ENCODE assay signal across 12 cellular contexts in genomic region chr9:4743131-4743875, GRCh38. TPM values are rescaled to one million over a fixed set of nuclear protein-coding genes. Genes with fewer than 3 reads are reported as not detected.
A peak's percentile ranks its signal among the peaks of the same experiment; 100 is the strongest.
DNase-seq lines count a peak whose midpoint lies in the region; ATAC-seq and TF ChIP-seq lines count a peak whose summit lies in the region.
"Had no signal": no experiment of that assay in that cellular context is flagged by ENCODE, and none has a peak within 500 bp of the region (broad histone marks: within the 10 kb centered on the region; RNA-seq: fewer than 3 reads in every experiment).

No MANE protein-coding gene starts in this region.

- H3K9me3 Mint-ChIP-seq in CD8-positive, alpha-beta memory T cell = no peaks in the 10 kb centered on the region
- H3K9me3 Mint-ChIP-seq in HFFc6 = no peaks in the 10 kb centered on the region
- H3K9me3 Mint-ChIP-seq in naive thymus-derived CD4-positive, alpha-beta T cell = no peaks in the 10 kb centered on the region

- H3K36me3 ChIP-seq in CD8-positive, alpha-beta memory T cell (ENCODE audit: insufficient read depth, low read length) = no peaks in the 10 kb centered on the region
- H3K36me3 ChIP-seq in mammary epithelial cell (ENCODE audit: insufficient read depth, low read length) = no peaks in the 10 kb centered on the region
- peaks cover 0 to 11% (median 0%) of the 10 kb centered on the region in 3 experiments for H3K36me3 ChIP-seq in naive thymus-derived CD4-positive, alpha-beta T cell (ENCODE audit: control insufficient read depth in 2 of 3, insufficient read depth in 3 of 3, low read length in 3 of 3)
- H3K36me3 ChIP-seq: spleen had no signal

- TF ChIP-seq CTCF in HFFc6 (IDR thresholded peaks at IDR 0.05) (no peak), mammary epithelial cell (conservative IDR thresholded peaks at IDR 0.05 in 1 of 2, IDR thresholded peaks at IDR 0.05 in 1 of 2; ENCODE audit: extremely low read depth in 1 of 2, insufficient read depth in 1 of 2, low read depth in 1 of 2, low read length in 2 of 2) (no peak)

- H3K27me3 ChIP-seq in CD8-positive, alpha-beta memory T cell (ENCODE audit: insufficient read depth, low read length, poor library complexity, severe bottlenecking) = no peaks in the 10 kb centered on the region
- no peaks in the 10 kb centered on the region for H3K27me3 ChIP-seq in mammary epithelial cell (ENCODE audit: insufficient read depth, low read length)
- no peaks in the 10 kb centered on the region for H3K27me3 ChIP-seq in naive thymus-derived CD4-positive, alpha-beta T cell (ENCODE audit: control insufficient read depth in 2 of 2, insufficient read depth in 2 of 2, low read length in 2 of 2)
- H3K27me3 ChIP-seq: spleen had no signal

- H3K27ac ChIP-seq in CD8-positive, alpha-beta memory T cell (ENCODE audit: low read depth, low read length) = no peak overlapping the region
- H3K27ac ChIP-seq in mammary epithelial cell (ENCODE audit: insufficient read depth, low read depth, low read length) = peak overlapping the region; percentile 64
- H3K27ac ChIP-seq in naive thymus-derived CD4-positive, alpha-beta T cell (ENCODE audit: low read depth, low read length) = no peak overlapping the region
- H3K27ac ChIP-seq: spleen had no signal

- 20% methylated on average over 5 of the region's 5 CpGs for WGBS in mammary epithelial cell (ENCODE audit: low coverage, missing lambda C conversion rate)

- CTCF ChIA-PET in CD8-positive, alpha-beta memory T cell (lab: Charles Lee) = interaction anchor here (1.1 to 4.2 kb wide), 2 partner anchors 13 to 17 kb away, joined by 3 to 35 read pairs; no protein-coding TSS in a partner anchor
- CTCF ChIA-PET in mammary epithelial cell (lab: Charles Lee; ENCODE audit: low non-redundant PET) = no interaction called here
- CTCF ChIA-PET in naive thymus-derived CD4-positive, alpha-beta T cell (lab: Charles Lee) = interaction anchor here (0.6 to 0.9 kb wide), 2 partner anchors 81 to 1345 kb away, joined by 3 to 4 read pairs; partner anchors contain the start of gene PLPP6

- BruUV-seq in mammary epithelial cell (replicated peaks; lab: Mats Ljungman, UMichigan) = no TSS peak

- dilution Hi-C loops in mammary epithelial cell (cut with HindIII; ENCODE audit: low sequenced_read_pairs) = no loop called here

- no peaks in the 10 kb centered on the region for H4K20me1 ChIP-seq in mammary epithelial cell (ENCODE audit: insufficient read depth, low read length)

- peaks cover 22% of the 10 kb centered on the region for H3K4me1 ChIP-seq in CD8-positive, alpha-beta memory T cell (ENCODE audit: insufficient read depth, low read length)
- peaks cover 37% of the 10 kb centered on the region for H3K4me1 ChIP-seq in mammary epithelial cell (ENCODE audit: insufficient read depth, low read length)
- peaks cover 10 to 16% of the 10 kb centered on the region in 2 donors for H3K4me1 ChIP-seq in naive thymus-derived CD4-positive, alpha-beta T cell (ENCODE audit: control insufficient read depth in 2 of 2, insufficient read depth in 2 of 2, low read length in 2 of 2)

- peak overlapping the region in 5 of 7 donors; percentile 40 to 96 (median 77) for H3K4me3 Mint-ChIP-seq in CD8-positive, alpha-beta memory T cell
- H3K4me3 Mint-ChIP-seq in HFFc6 = no peak overlapping the region; the same call in 1 of the 2 replicates
- H3K4me3 Mint-ChIP-seq in naive thymus-derived CD4-positive, alpha-beta T cell = peak overlapping the region in 8 of 10 donors; percentile 30 to 99 (median 74)

- H3K9ac ChIP-seq in mammary epithelial cell (ENCODE audit: insufficient read depth, low read length) = peak overlapping the region; percentile 3

- no peak for DNase-seq in CD8-positive, alpha-beta memory T cell
- DNase-seq in HFFc6 = no peak
- peak; percentile 86 for DNase-seq in mammary epithelial cell
- no peak for DNase-seq in naive thymus-derived CD4-positive, alpha-beta T cell
- no peak for DNase-seq in NCI-H526 treated with DMSO at 0.1 percent for 48 hours (lab: John Stamatoyannopoulos, UW)
- no peak for DNase-seq in NCI-H2171 treated with DMSO at 0.1 percent for 48 hours (lab: John Stamatoyannopoulos, UW)
- DNase-seq: activated CD4-positive, alpha-beta T cell treated with anti-CD3 and anti-CD28 coated beads, Interleukin-2, amount 50 U/mL, for 1 hour; MV-4-11; SHP77; spleen; stimulated activated CD8-positive, alpha-beta memory T cell treated with anti-CD3 and anti-CD28 coated beads, Interleukin-4, amount 100 ng/mL, for 48 hours had no signal

- no peaks in the 10 kb centered on the region for H3K9me3 ChIP-seq in CD8-positive, alpha-beta memory T cell (ENCODE audit: low read length)
- no peaks in the 10 kb centered on the region for H3K9me3 ChIP-seq in mammary epithelial cell (replicated peaks; ENCODE audit: insufficient read depth, low read length)
- H3K9me3 ChIP-seq in naive thymus-derived CD4-positive, alpha-beta T cell (ENCODE audit: control insufficient read depth in 2 of 3, low read length in 3 of 3) = no peaks in the 10 kb centered on the region
- H3K9me3 ChIP-seq: spleen had no signal

- no peak overlapping the region for H3K4me3 ChIP-seq in CD8-positive, alpha-beta memory T cell (ENCODE audit: low read length)
- peak overlapping the region in 2 of 3 experiments; percentile 16 to 20 for H3K4me3 ChIP-seq in mammary epithelial cell (replicated peaks in 1 of 3; ENCODE audit: insufficient read depth in 1 of 3, low read depth in 2 of 3, low read length in 3 of 3)
- H3K4me3 ChIP-seq in naive thymus-derived CD4-positive, alpha-beta T cell (ENCODE audit: low read length) = no peak overlapping the region
- H3K4me3 ChIP-seq: spleen had no signal

- in situ Hi-C loops in mammary epithelial cell (cut with MboI; ENCODE audit: low sequenced_read_pairs in 2 of 2) = no loop called here

- peaks cover 0 to 5% (median 0%) of the 10 kb centered on the region in 3 donors for H3K36me3 Mint-ChIP-seq in CD8-positive, alpha-beta memory T cell
- no peaks in the 10 kb centered on the region for H3K36me3 Mint-ChIP-seq in HFFc6 (ENCODE audit: low read depth)
- H3K36me3 Mint-ChIP-seq in naive thymus-derived CD4-positive, alpha-beta T cell = peaks cover 0 to 5% (median 0%) of the 10 kb centered on the region in 5 donors

- no peak for ATAC-seq in naive thymus-derived CD4-positive, alpha-beta T cell
- ATAC-seq in GM19324 (IDR thresholded peaks at IDR 0.05; ENCODE audit: low FRiP score, unreplicated experiment) = no peak

- H2AFZ ChIP-seq in mammary epithelial cell (ENCODE audit: low read depth, low read length) = peak overlapping the region; percentile 76

- intact Hi-C loops in mammary epithelial cell (cut with micrococcal nuclease) = loop anchor here (5.0 to 10.0 kb wide), 3 partner anchors 141 to 694 kb away; partner anchors contain the start of gene PLGRKT
- intact Hi-C loops in naive thymus-derived CD4-positive, alpha-beta T cell (cut with micrococcal nuclease) = loop anchor here (5.0 to 10.0 kb wide), 8 partner anchors 244 to 1264 kb away; partner anchors contain the start of genes ERMP1 (in 1 of the 2), JAK2 (in 1 of the 2), PLGRKT (in 1 of the 2) and RIC1 (in 1 of the 2)

- H3K27me3 Mint-ChIP-seq in CD8-positive, alpha-beta memory T cell = no peaks in the 10 kb centered on the region
- H3K27me3 Mint-ChIP-seq in HFFc6 (ENCODE audit: insufficient read depth) = no peaks in the 10 kb centered on the region
- no peaks in the 10 kb centered on the region for H3K27me3 Mint-ChIP-seq in naive thymus-derived CD4-positive, alpha-beta T cell

- peaks cover 21 to 29% (median 28%) of the 10 kb centered on the region in 3 donors for H3K4me1 Mint-ChIP-seq in CD8-positive, alpha-beta memory T cell
- peaks cover 30% of the 10 kb centered on the region for H3K4me1 Mint-ChIP-seq in HFFc6 (ENCODE audit: low read depth)
- H3K4me1 Mint-ChIP-seq in naive thymus-derived CD4-positive, alpha-beta T cell = peaks cover 20 to 35% (median 26%) of the 10 kb centered on the region in 7 donors

- peak overlapping the region in 5 of 8 donors; percentile 61 to 86 (median 69) for H3K27ac Mint-ChIP-seq in CD8-positive, alpha-beta memory T cell
- peak overlapping the region; percentile 27; the same call in 1 of the 2 replicates for H3K27ac Mint-ChIP-seq in HFFc6
- H3K27ac Mint-ChIP-seq in naive thymus-derived CD4-positive, alpha-beta T cell = peak overlapping the region in 4 of 9 donors; percentile 30 to 80 (median 35)

- POLR2A ChIA-PET in CD8-positive, alpha-beta memory T cell (lab: Charles Lee) = no interaction called here
- POLR2A ChIA-PET in naive thymus-derived CD4-positive, alpha-beta T cell (lab: Charles Lee) = interaction anchor here (0.7 kb wide), 1 partner anchor 63 kb away, joined by 3 read pairs; no protein-coding TSS in a partner anchor

- peaks cover 25% of the 10 kb centered on the region for H3K79me2 ChIP-seq in mammary epithelial cell (ENCODE audit: insufficient read depth, low read length)

- peak overlapping the region; percentile 63 for H3K4me2 ChIP-seq in mammary epithelial cell (ENCODE audit: insufficient read depth, low read depth, low read length)

RNA-seq across cellular contexts. Expression of gene AK3, which starts 2.3 kb away (rescaled TPM):
- total RNA-seq in CD8-positive, alpha-beta memory T cell = 10 to 100 TPM; 25.3 to 29.8 TPM
- polyA plus RNA-seq in CD8-positive, alpha-beta memory T cell = 42.0 TPM
- 10 to 100 TPM; 42.2 to 46.0 (median 43.5) TPM for total RNA-seq in HFFc6 (2021; fragmentation: NEBNext Ultra II Directional; extraction: Animal tissue kit (Norgen Biotek cat#: 25700))
- 10 to 100 TPM; 36.5 to 73.3 TPM for total RNA-seq in mammary epithelial cell
- 23.3 TPM for polyA plus RNA-seq in mammary epithelial cell
- polyA minus RNA-seq in mammary epithelial cell = 18.5 TPM
- total RNA-seq in naive thymus-derived CD4-positive, alpha-beta T cell = 10 to 100 TPM; 18.0 to 34.8 (median 25.8) TPM
- polyA plus RNA-seq in naive thymus-derived CD4-positive, alpha-beta T cell = 10 to 100 TPM; 27.1 to 33.8 TPM

RNA-seq across cellular contexts. Expression of gene RCL1, which starts 49.4 kb away (rescaled TPM):
- total RNA-seq in CD8-positive, alpha-beta memory T cell = 10 to 100 TPM; 36.5 to 39.1 TPM
- polyA plus RNA-seq in CD8-positive, alpha-beta memory T cell = 17.7 TPM
- total RNA-seq in HFFc6 (2021; fragmentation: NEBNext Ultra II Directional; extraction: Animal tissue kit (Norgen Biotek cat#: 25700)) = 1 to 10 TPM; 7.4 to 9.8 (median 8.1) TPM
- 10 to 100 TPM; 20.7 to 24.2 TPM for total RNA-seq in mammary epithelial cell
- 14.4 TPM for polyA plus RNA-seq in mammary epithelial cell
- polyA minus RNA-seq in mammary epithelial cell = 55.9 TPM
- total RNA-seq in naive thymus-derived CD4-positive, alpha-beta T cell = 10 to 100 TPM; 21.5 to 39.4 (median 23.4) TPM
- 10 to 100 TPM; 24.2 to 24.7 TPM for polyA plus RNA-seq in naive thymus-derived CD4-positive, alpha-beta T cell

Comparison
In these comparisons a context has a peak if more than half of its experiments do, and no peak if none do; other contexts are left out.
1. H3K4me3 ChIP-seq: peak in mammary epithelial cell (2 of 3); none in CD8-positive, alpha-beta memory T cell (single experiment) and naive thymus-derived CD4-positive, alpha-beta T cell (single experiment).